ENCODE assay signal across 1 cellular context in genomic region chr4:123588631-123589223, GRCh38.
TF ChIP-seq lines count a peak whose summit lies in the region.

No MANE protein-coding gene starts in this region.

TF ChIP-seq in HEK293, 187 proteins besides CTCF, POLR2A, EP300 and RAD21 (continued from another document):
- no peak for TF ChIP-seq TSHZ1 (tag by site-specific recombination; IDR thresholded peaks at IDR 0.05; ENCODE audit: borderline replicate concordance)
- no peak for TF ChIP-seq ZNF670 (tag by site-specific recombination; IDR thresholded peaks at IDR 0.05; ENCODE audit: low read depth)
- TF ChIP-seq ZNF513 (tag by site-specific recombination; IDR thresholded peaks at IDR 0.05): no peak
- TF ChIP-seq ZNF221 (tag by site-specific recombination; IDR thresholded peaks at IDR 0.05; ENCODE audit: borderline replicate concordance): no peak
